Comparison of ENCODE assay signal across 1 cellular context in genomic region chr2:42172566-42172965, GRCh38.
TF ChIP-seq lines count a peak whose summit lies in the region.

No MANE protein-coding gene starts in this region.

TF ChIP-seq in HepG2, 621 proteins besides CTCF, POLR2A, EP300 and RAD21:
- TF ChIP-seq RBFOX2 (IDR thresholded peaks at IDR 0.05; ENCODE audit: low read depth, low read length) (peak; percentile 79), ZNF280D (CRISPR knock-in tag; IDR thresholded peaks at IDR 0.05) (no peak), NR2F2 (IDR thresholded peaks at IDR 0.05; ENCODE audit: borderline replicate concordance, low read depth) (no peak), AGO2 (optimal IDR thresholded peaks at IDR 0.05; ENCODE audit: low read depth, low read length) (peak; percentile 64), TBX2 (CRISPR knock-in tag; IDR thresholded peaks at IDR 0.05; ENCODE audit: borderline replicate concordance) (no peak), NFIC (IDR thresholded peaks at IDR 0.05; ENCODE audit: low read length) (0 out of 2 replicates have a peak, but pooled peaks have one; percentile 12), HDAC6 (IDR thresholded peaks at IDR 0.05; ENCODE audit: low read depth, low read length) (peak; percentile 5; the same call in 1 of the 2 replicates), ZNF790 (CRISPR knock-in tag; IDR thresholded peaks at IDR 0.05; ENCODE audit: borderline replicate concordance) (0 out of 2 replicates have a peak, but pooled peaks have one; percentile 1)
